Comparison of ENCODE assay signal across 9 cellular contexts in the genomic region with DNA sequence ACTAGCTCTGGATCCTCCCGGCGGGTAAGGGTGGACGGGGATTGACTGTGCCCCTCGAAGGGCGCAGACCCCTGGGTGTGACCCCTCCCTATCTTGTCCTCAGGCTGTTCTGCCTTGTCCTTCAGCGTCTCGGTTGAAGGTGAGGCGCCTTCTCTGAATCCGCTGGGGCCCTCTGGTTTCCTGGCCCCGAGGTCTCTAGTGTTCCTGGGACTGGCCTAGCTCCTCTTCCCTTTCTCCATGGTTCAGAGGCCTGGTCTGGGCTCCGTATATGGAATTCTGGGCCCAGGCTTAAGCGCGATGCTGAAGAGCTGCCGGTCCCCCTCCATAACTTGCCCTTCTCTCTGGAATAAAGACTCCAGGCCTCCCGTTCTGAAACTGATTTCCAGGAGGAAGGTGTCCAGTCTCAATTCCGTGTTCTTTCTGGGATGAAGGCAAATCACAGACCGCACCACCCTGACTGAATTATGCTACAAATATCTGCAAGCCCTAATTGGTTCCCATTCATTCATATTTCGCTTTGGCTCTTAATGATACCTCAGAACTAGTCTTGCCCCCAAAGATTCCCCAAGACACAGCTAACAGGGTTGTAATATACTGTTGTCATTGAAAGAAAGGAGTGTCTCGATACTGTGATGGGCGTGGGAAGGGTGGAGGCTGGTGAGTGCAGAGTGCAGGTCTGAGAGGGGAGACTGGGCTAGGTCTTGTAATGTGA. TPM values are rescaled to one million over a fixed set of nuclear protein-coding genes. Genes with fewer than 3 reads are reported as not detected.
DNase-seq lines count a peak whose midpoint lies in the region; ATAC-seq, FAIRE-seq and TF ChIP-seq lines count a peak whose summit lies in the region.
"Had no signal": no experiment of that assay in that cellular context is flagged by ENCODE, and none has a peak within 500 bp of the region (broad histone marks: within the 10 kb centered on the region; RNA-seq: fewer than 3 reads in every experiment).

No MANE protein-coding gene starts in this region.

- peak overlapping the region; percentile 79 for H3K4me3 ChIP-seq in NB4 (ENCODE audit: low read depth, low read length)
- H3K4me3 ChIP-seq in H1 (ENCODE audit: extremely low read depth in 1 of 4, insufficient read depth in 2 of 4, low read depth in 3 of 4, low read length in 4 of 4), result peak overlapping the region; percentile 85 to 97 (median 93)

- TF ChIP-seq EP300 in H1 (IDR thresholded peaks at IDR 0.05; ENCODE audit: borderline replicate concordance in 1 of 2, low read depth in 2 of 2, low read length in 2 of 2), result no peak

- no peak overlapping the region for H3K14ac ChIP-seq in H1 (ENCODE audit: insufficient read length)

- H3K23me2 ChIP-seq in H1 (ENCODE audit: low read depth, low read length), result peaks cover 2% of the 10 kb centered on the region; the same call in 1 of the 2 replicates

- H2BK20ac ChIP-seq in H1 (ENCODE audit: low read length), result no peak overlapping the region

- peaks cover 9% of the 10 kb centered on the region for H3K36me3 Mint-ChIP-seq in neural crest cell (ENCODE audit: low read depth)

- H4K5ac ChIP-seq in H1 (ENCODE audit: insufficient read length, low read depth, low read length), result no peak overlapping the region

- TF ChIP-seq POLR2A in NB4 (IDR thresholded peaks at IDR 0.05; ENCODE audit: extremely low read depth, insufficient read length), result no peak
- no peak for TF ChIP-seq POLR2A in H1 (IDR thresholded peaks at IDR 0.05; ENCODE audit: control extremely low read depth in 1 of 2, low read depth in 2 of 2, low read length in 2 of 2)

- no peaks in the 10 kb centered on the region for H3K9me3 Mint-ChIP-seq in neural crest cell

- peaks cover 12 to 44% (median 29%) of the 10 kb centered on the region in 4 experiments for H3K36me3 ChIP-seq in H1 (ENCODE audit: control insufficient read depth in 2 of 4, insufficient read depth in 4 of 4, low read length in 3 of 4)

- no peak overlapping the region for H3K18ac ChIP-seq in H1 (ENCODE audit: extremely low read depth, low read length)

- H3K9ac ChIP-seq in H1 (replicated peaks in 1 of 4; ENCODE audit: extremely low read depth in 1 of 4, low read depth in 3 of 4, low read length in 3 of 4), result peak overlapping the region; percentile 74 to 99 (median 82)

- H3K4me1 Mint-ChIP-seq in neural crest cell, result peaks cover 28% of the 10 kb centered on the region

- H3K27ac ChIP-seq in H1 (ENCODE audit: low read depth, low read length), result peak overlapping the region; percentile 53

- peak overlapping the region; percentile 94 for H3K27ac Mint-ChIP-seq in neural crest cell (ENCODE audit: unreplicated experiment)

- H2BK120ac ChIP-seq in H1 (replicated peaks; ENCODE audit: low read depth, low read length), result no peak overlapping the region

- H3K79me1 ChIP-seq in H1 (ENCODE audit: low read depth, low read length), result peaks cover 13% of the 10 kb centered on the region

- H3K79me2 ChIP-seq in H1 (ENCODE audit: control insufficient read depth in 1 of 2, insufficient read depth in 2 of 2, low read length in 2 of 2), result peaks cover 3 to 30% of the 10 kb centered on the region in 2 experiments; a peak in 3 of 4 replicates

- H3K4me2 ChIP-seq in H1 (ENCODE audit: insufficient read depth in 1 of 2, low read depth in 2 of 2, low read length in 2 of 2), result peak overlapping the region; percentile 89 to 95

- peaks cover 0 to 7% (median 3%) of the 10 kb centered on the region in 4 experiments; a peak in 3 of 7 replicates for H3K4me1 ChIP-seq in H1 (replicated peaks in 1 of 4; ENCODE audit: control insufficient read depth in 3 of 4, insufficient read depth in 4 of 4, low read length in 3 of 4)

- no peak for FAIRE-seq in H1 (lab: Jason Lieb, UNC)

- H3K27me3 Mint-ChIP-seq in neural crest cell (ENCODE audit: low read depth), result no peaks in the 10 kb centered on the region

- no peaks in the 10 kb centered on the region for H3K9me3 ChIP-seq in H1 (ENCODE audit: insufficient read depth in 2 of 2, low read depth in 1 of 2, low read length in 1 of 2)

- no peak for ATAC-seq in GM18519 (IDR thresholded peaks at IDR 0.05; ENCODE audit: low FRiP score, unreplicated experiment)

- no peak overlapping the region for H4K91ac ChIP-seq in H1 (replicated peaks; ENCODE audit: insufficient read length, low read length)

- WGBS in H1 (ENCODE audit: extremely low coverage in 1 of 2, insufficient coverage in 1 of 2, insufficient read length in 1 of 2, insufficient replicate concordance in 2 of 2, low coverage in 1 of 2, low lambda C conversion rate in 2 of 2, missing lambda C conversion rate in 1 of 2), 2 experiments, result 26% methylated on average over 15 of the region's 20 CpGs; no CpG with 5 or more reads in 1 of the 2 experiments

- TF ChIP-seq RAD21 in H1 (IDR thresholded peaks at IDR 0.05 in 1 of 2, conservative IDR thresholded peaks at IDR 0.05 in 1 of 2; ENCODE audit: low read depth in 2 of 2, low read length in 2 of 2), result no peak

- H3K27me3 ChIP-seq in H1 (replicated peaks in 1 of 4; ENCODE audit: control insufficient read depth in 3 of 4, extremely low read depth in 1 of 4, insufficient read depth in 3 of 4, low read length in 3 of 4), result no peaks in the 10 kb centered on the region

- TF ChIP-seq CTCF in NB4 (IDR thresholded peaks at IDR 0.05; ENCODE audit: low read depth, low read length), result no peak
- TF ChIP-seq CTCF in H1 (IDR thresholded peaks at IDR 0.05; ENCODE audit: control extremely low read depth in 1 of 3, insufficient read depth in 1 of 3, low read depth in 1 of 3, low read length in 3 of 3), result no peak
- no peak for TF ChIP-seq CTCF in neural crest cell (conservative IDR thresholded peaks at IDR 0.05)

- CTCF ChIA-PET in H1 (lab: Charles Lee; ENCODE audit: partially characterized antibody), result interaction anchor here (1.1 to 21.8 kb wide), 9 partner anchors 10 to 205 kb away, joined by 3 to 623 read pairs (median 4); a partner anchor contains a TSS

- H4K20me1 ChIP-seq in H1 (replicated peaks in 1 of 2; ENCODE audit: control insufficient read depth in 1 of 2, insufficient read depth in 2 of 2, low read length in 2 of 2), result peaks cover 3 to 12% of the 10 kb centered on the region in 2 experiments

- DNase-seq in NCI-H748 (lab: John Stamatoyannopoulos, UW; ENCODE audit: unreplicated experiment) (peak; percentile 3), NCI-H748 treated with DMSO at 0.1 percent for 48 hours (lab: John Stamatoyannopoulos, UW) (no peak), NB4 (ENCODE audit: low read depth) (no peak), H1 (ENCODE audit: low read depth in 1 of 2, low spot score in 2 of 2) (no peak), neural crest cell (ENCODE audit: low read depth, low spot score) (peak; percentile 17), AG08395 (ENCODE audit: low spot score) (no peak), Kasumi-1 (lab: John Stamatoyannopoulos, UW) (no peak)

- H2BK12ac ChIP-seq in H1 (ENCODE audit: low read depth, low read length), result no peak overlapping the region

- no peak overlapping the region; the same call in 1 of the 2 replicates for H2AK5ac ChIP-seq in H1 (ENCODE audit: low read depth, low read length)

- H2AFZ ChIP-seq in H1 (ENCODE audit: low read length), result no peak overlapping the region

- H2BK15ac ChIP-seq in H1 (ENCODE audit: low read length), result 0 out of 2 replicates have a peak overlapping the region, but pooled peaks have one; percentile 61

- POLR2A ChIA-PET in H1 (lab: Charles Lee; ENCODE audit: partially characterized antibody), result interaction anchor here (0.6 to 2.7 kb wide), 17 partner anchors 8 to 116 kb away, joined by 3 to 19 read pairs (median 4); a partner anchor contains a TSS

- peak overlapping the region; percentile 81; the same call in 1 of the 2 replicates for H2BK5ac ChIP-seq in H1 (ENCODE audit: low read depth, low read length)

- H4K8ac ChIP-seq in H1 (ENCODE audit: extremely low read depth, insufficient read depth, low read length), result peak overlapping the region; percentile 84

- peak overlapping the region; percentile 95 for H3K4me3 Mint-ChIP-seq in neural crest cell

- H3K23ac ChIP-seq in H1 (ENCODE audit: insufficient read length), result no peak overlapping the region

- H3K56ac ChIP-seq in H1 (replicated peaks; ENCODE audit: insufficient read length, low read depth, low read length), result no peak overlapping the region

- no peak overlapping the region for H3K4ac ChIP-seq in H1 (replicated peaks; ENCODE audit: insufficient read length, low read depth, low read length)

RNA-seq across cellular contexts. Expression of a gene that starts 0.7 kb away (rescaled TPM):
- total RNA-seq in H1 (2021; fragmentation: NEBNext Ultra II Directional; extraction: Animal tissue kit (Norgen Biotek cat#: 25700)), result 72.7 and 73.4 TPM in 2 replicates
- 58.5 and 84.4 TPM in 2 replicates for polyA plus RNA-seq in H1 (2011; rRNA removed)
- 57.7 TPM for polyA plus RNA-seq in H1 (2011; cell fraction: cytosol; rRNA removed)
- 359 TPM for polyA plus RNA-seq in H1 (2011; cell fraction: nucleus; rRNA removed)
- 59.7 to 78.8 TPM (median 67.7 TPM) in 4 replicates for polyA plus RNA-seq in H1 (2012, experiment 1 of 2)
- 44.4 TPM for polyA plus RNA-seq in H1 (2012, experiment 2 of 2)
- polyA plus RNA-seq in H1 (2013, experiment 1 of 2), result 37.5 TPM
- polyA plus RNA-seq in H1 (2013, experiment 2 of 2), result 37.5 TPM
- 67.8 and 99.2 TPM in 2 replicates for polyA minus RNA-seq in H1 (2011; rRNA and poly(A)+ RNA removed)
- 60.8 TPM for polyA minus RNA-seq in H1 (2011; cell fraction: cytosol; rRNA and poly(A)+ RNA removed)
- 60.0 TPM for polyA minus RNA-seq in H1 (2011; cell fraction: nucleus; rRNA and poly(A)+ RNA removed)
- 100 and 101 TPM in 2 replicates for total RNA-seq in neural crest cell

RNA-seq across cellular contexts. Expression of a gene that starts 11.1 kb away (rescaled TPM):
- 4.1 and 4.9 TPM in 2 replicates for total RNA-seq in H1 (2021; fragmentation: NEBNext Ultra II Directional; extraction: Animal tissue kit (Norgen Biotek cat#: 25700))
- polyA plus RNA-seq in H1 (2011; rRNA removed), result 35.2 and 49.3 TPM in 2 replicates
- polyA plus RNA-seq in H1 (2011; cell fraction: cytosol; rRNA removed), result 17.6 TPM
- polyA plus RNA-seq in H1 (2011; cell fraction: nucleus; rRNA removed), result 14.2 TPM
- polyA plus RNA-seq in H1 (2012, experiment 1 of 2), result 3.5 to 5.9 TPM (median 4.8 TPM) in 4 replicates
- polyA plus RNA-seq in H1 (2012, experiment 2 of 2), result 11.2 TPM
- polyA plus RNA-seq in H1 (2013, experiment 1 of 2), result 10.1 TPM
- 11.0 TPM for polyA plus RNA-seq in H1 (2013, experiment 2 of 2)
- polyA minus RNA-seq in H1 (2011; rRNA and poly(A)+ RNA removed), result 0.93 and 1.3 TPM in 2 replicates
- 5.9 TPM for polyA minus RNA-seq in H1 (2011; cell fraction: cytosol; rRNA and poly(A)+ RNA removed)
- polyA minus RNA-seq in H1 (2011; cell fraction: nucleus; rRNA and poly(A)+ RNA removed), result 2.7 TPM
- total RNA-seq in neural crest cell, result 1.0 TPM in 1 of 2 replicates, not detected in the other
- total RNA-seq: Daoy had no signal

RNA-seq across cellular contexts. Expression of a gene that starts 19.5 kb away (rescaled TPM):
- total RNA-seq in H1 (2021; fragmentation: NEBNext Ultra II Directional; extraction: Animal tissue kit (Norgen Biotek cat#: 25700)), result 24.8 and 25.4 TPM in 2 replicates
- 51.0 and 55.8 TPM in 2 replicates for polyA plus RNA-seq in H1 (2011; rRNA removed)
- polyA plus RNA-seq in H1 (2011; cell fraction: cytosol; rRNA removed), result 34.2 TPM
- 45.7 TPM for polyA plus RNA-seq in H1 (2011; cell fraction: nucleus; rRNA removed)
- 21.9 to 30.0 TPM (median 27.0 TPM) in 4 replicates for polyA plus RNA-seq in H1 (2012, experiment 1 of 2)
- polyA plus RNA-seq in H1 (2012, experiment 2 of 2), result 29.5 TPM
- polyA plus RNA-seq in H1 (2013, experiment 1 of 2), result 23.3 TPM
- 23.3 TPM for polyA plus RNA-seq in H1 (2013, experiment 2 of 2)
- 57.8 and 66.9 TPM in 2 replicates for polyA minus RNA-seq in H1 (2011; rRNA and poly(A)+ RNA removed)
- polyA minus RNA-seq in H1 (2011; cell fraction: cytosol; rRNA and poly(A)+ RNA removed), result 27.6 TPM
- polyA minus RNA-seq in H1 (2011; cell fraction: nucleus; rRNA and poly(A)+ RNA removed), result 35.7 TPM
- total RNA-seq in neural crest cell, result 39.0 and 41.5 TPM in 2 replicates

RNA-seq across cellular contexts. Expression of a gene that starts 26.1 kb away (rescaled TPM):
- 42.2 and 42.4 TPM in 2 replicates for total RNA-seq in H1 (2021; fragmentation: NEBNext Ultra II Directional; extraction: Animal tissue kit (Norgen Biotek cat#: 25700))
- polyA plus RNA-seq in H1 (2011; rRNA removed), result 53.4 and 82.7 TPM in 2 replicates
- 82.3 TPM for polyA plus RNA-seq in H1 (2011; cell fraction: cytosol; rRNA removed)
- 415 TPM for polyA plus RNA-seq in H1 (2011; cell fraction: nucleus; rRNA removed)
- polyA plus RNA-seq in H1 (2012, experiment 1 of 2), result 38.1 to 58.6 TPM (median 58.5 TPM) in 4 replicates
- 39.5 TPM for polyA plus RNA-seq in H1 (2012, experiment 2 of 2)
- 41.5 TPM for polyA plus RNA-seq in H1 (2013, experiment 1 of 2)
- 34.8 TPM for polyA plus RNA-seq in H1 (2013, experiment 2 of 2)
- polyA minus RNA-seq in H1 (2011; rRNA and poly(A)+ RNA removed), result 22.9 and 26.2 TPM in 2 replicates
- polyA minus RNA-seq in H1 (2011; cell fraction: cytosol; rRNA and poly(A)+ RNA removed), result 18.9 TPM
- polyA minus RNA-seq in H1 (2011; cell fraction: nucleus; rRNA and poly(A)+ RNA removed), result 50.5 TPM
- 78.2 and 83.5 TPM in 2 replicates for total RNA-seq in neural crest cell

RNA-seq across cellular contexts. Expression of a gene that starts 26.9 kb away (rescaled TPM):
- total RNA-seq in H1 (2021; fragmentation: NEBNext Ultra II Directional; extraction: Animal tissue kit (Norgen Biotek cat#: 25700)), result 219 and 229 TPM in 2 replicates
- 377 and 382 TPM in 2 replicates for polyA plus RNA-seq in H1 (2011; rRNA removed)
- polyA plus RNA-seq in H1 (2011; cell fraction: cytosol; rRNA removed), result 322 TPM
- 256 TPM for polyA plus RNA-seq in H1 (2011; cell fraction: nucleus; rRNA removed)
- 285 to 353 TPM (median 329 TPM) in 4 replicates for polyA plus RNA-seq in H1 (2012, experiment 1 of 2)
- 190 TPM for polyA plus RNA-seq in H1 (2012, experiment 2 of 2)
- polyA plus RNA-seq in H1 (2013, experiment 1 of 2), result 335 TPM
- 317 TPM for polyA plus RNA-seq in H1 (2013, experiment 2 of 2)
- polyA minus RNA-seq in H1 (2011; rRNA and poly(A)+ RNA removed), result 306 and 380 TPM in 2 replicates
- 201 TPM for polyA minus RNA-seq in H1 (2011; cell fraction: cytosol; rRNA and poly(A)+ RNA removed)
- 150 TPM for polyA minus RNA-seq in H1 (2011; cell fraction: nucleus; rRNA and poly(A)+ RNA removed)
- total RNA-seq in neural crest cell, result 185 and 191 TPM in 2 replicates

Comparison
In these comparisons a context has a peak if more than half of its experiments do, and no peak if none do; other contexts are left out.
1. DNase-seq: peak in NCI-H748 (single experiment) and neural crest cell (single experiment); none in NCI-H748 treated with DMSO at 0.1 percent for 48 hours (single experiment), NB4 (single experiment), H1 (0 of 2), AG08395 (single experiment) and Kasumi-1 (0 of 2).